Comparison of ENCODE assay signal across 27 cellular contexts in the genomic region with DNA sequence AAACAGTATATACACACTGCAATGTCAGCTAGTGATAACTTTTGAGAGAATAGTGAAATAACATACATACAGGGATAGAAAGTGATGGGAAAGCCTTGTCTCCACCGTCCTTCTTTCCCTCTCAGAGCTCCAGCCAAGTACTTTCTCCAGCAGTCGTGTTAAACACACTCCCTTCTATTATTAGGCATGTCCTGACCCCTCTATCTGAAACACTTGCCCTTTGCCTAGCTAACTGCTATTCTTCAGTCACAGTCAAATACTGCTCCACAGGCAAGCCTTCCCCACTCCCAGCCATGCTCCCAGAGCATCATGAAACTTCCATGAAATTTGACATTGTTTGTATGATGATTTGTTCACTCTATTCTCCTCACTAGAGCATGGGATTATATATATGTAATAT.
DNase-seq lines count a peak whose midpoint lies in the region; ATAC-seq, FAIRE-seq and TF ChIP-seq lines count a peak whose summit lies in the region.
"Had no signal": no experiment of that assay in that cellular context is flagged by ENCODE, and none has a peak within 500 bp of the region (broad histone marks: within the 10 kb centered on the region; RNA-seq: fewer than 3 reads in every experiment).

No MANE protein-coding gene starts in this region.

- DNase-seq in NCI-H748 (lab: John Stamatoyannopoulos, UW; ENCODE audit: unreplicated experiment): peak; percentile 14
- no peak for DNase-seq in NCI-H748 treated with DMSO at 0.1 percent for 48 hours (lab: John Stamatoyannopoulos, UW)
- no peak for DNase-seq in A549 (ENCODE audit: low read depth in 1 of 2, low spot score in 1 of 2)
- DNase-seq in endothelial cell (ENCODE audit: low spot score): no peak
- DNase-seq in osteocyte (ENCODE audit: extremely low spot score, unreplicated experiment): no peak
- no peak for DNase-seq in SW480 (ENCODE audit: low spot score)
- DNase-seq in Caco-2: no peak
- DNase-seq: ACHN; BE2C; Calu3; CD8-positive, alpha-beta memory T cell; DMS153; H7; Kasumi-1; MV-4-11; NCI-H1105; NCI-H1436 treated with DMSO at 0.1 percent for 48 hours; NCI-H1930; NCI-H2107; NCI-H524; NCI-H82; NK-92 treated with Interleukin-12 subunit alpha and Interleukin-12 subunit beta, amount 100 ng/mL, for 24 hours; PC-3 had no signal

- H3K9me3 Mint-ChIP-seq in endothelial cell (ENCODE audit: unreplicated experiment): no peaks in the 10 kb centered on the region
- peaks cover 8% of the 10 kb centered on the region for H3K9me3 Mint-ChIP-seq in osteocyte (ENCODE audit: unreplicated experiment)
- peaks cover 34% of the 10 kb centered on the region for H3K9me3 Mint-ChIP-seq in Caco-2 (ENCODE audit: unreplicated experiment)

- no peak for TF ChIP-seq CTCF in A549 (IDR thresholded peaks at IDR 0.05)
- TF ChIP-seq CTCF in endothelial cell (IDR thresholded peaks at IDR 0.05; ENCODE audit: unreplicated experiment): no peak
- no peak for TF ChIP-seq CTCF in osteocyte (IDR thresholded peaks at IDR 0.05)
- no peak for TF ChIP-seq CTCF in Caco-2 (IDR thresholded peaks at IDR 0.05; ENCODE audit: insufficient read depth in 1 of 2, low read depth in 1 of 2, low read length in 1 of 2, severe bottlenecking in 1 of 2, unreplicated experiment in 1 of 2)

- CTCF ChIA-PET in A549 (lab: Yijun Ruan, JAX) (no interaction called here), Caco-2 (lab: Charles Lee) (no interaction called here)

- BruUV-seq in Caco-2 (replicated peaks; lab: Mats Ljungman, UMichigan): no TSS peak

- no peaks in the 10 kb centered on the region for H3K27me3 ChIP-seq in Caco-2 (replicated peaks; ENCODE audit: control insufficient read depth, insufficient read depth, low read length)
- H3K27me3 ChIP-seq: BE2C, SJSA1 had no signal

- no peaks in the 10 kb centered on the region for H3K36me3 ChIP-seq in Caco-2 (ENCODE audit: control insufficient read depth, insufficient read depth, low read length)
- H3K36me3 ChIP-seq: BE2C, SJSA1 had no signal

- H3K27me3 Mint-ChIP-seq in endothelial cell (ENCODE audit: unreplicated experiment): peaks cover 3% of the 10 kb centered on the region
- H3K27me3 Mint-ChIP-seq in osteocyte (ENCODE audit: unreplicated experiment): no peaks in the 10 kb centered on the region
- H3K27me3 Mint-ChIP-seq in Caco-2 (ENCODE audit: insufficient read depth, unreplicated experiment): no peaks in the 10 kb centered on the region

- H3K4me1 Mint-ChIP-seq in endothelial cell (ENCODE audit: unreplicated experiment) (peaks cover 33% of the 10 kb centered on the region), osteocyte (ENCODE audit: unreplicated experiment) (peaks cover 62% of the 10 kb centered on the region), Caco-2 (ENCODE audit: low read depth, unreplicated experiment) (peaks cover 25% of the 10 kb centered on the region)
- H3K4me1 Mint-ChIP-seq: CD14-positive monocyte; CD8-positive, alpha-beta memory T cell had no signal

- WGBS in A549 (ENCODE audit: missing lambda C conversion rate): 50% methylated on average over 2 of the region's 2 CpGs

- H3K4me3 ChIP-seq in A549 (no peak overlapping the region), Caco-2 (ENCODE audit: low read depth, low read length) (no peak overlapping the region)
- H3K4me3 ChIP-seq: SJSA1 had no signal

- H3K4me1 ChIP-seq in A549 (peaks cover 24% of the 10 kb centered on the region), Caco-2 (peaks cover 20% of the 10 kb centered on the region)
- H3K4me1 ChIP-seq: BE2C, SJSA1 had no signal

- H3K9me3 ChIP-seq in A549 (peaks cover 15% of the 10 kb centered on the region; the same call in 2 of the 3 replicates), Caco-2 (no peaks in the 10 kb centered on the region)
- H3K9me3 ChIP-seq: BE2C had no signal

- H3K4me2 ChIP-seq in A549: no peak overlapping the region

- no peak overlapping the region for H3K4me3 Mint-ChIP-seq in endothelial cell (ENCODE audit: unreplicated experiment)
- no peak overlapping the region for H3K4me3 Mint-ChIP-seq in osteocyte (ENCODE audit: unreplicated experiment)
- H3K4me3 Mint-ChIP-seq in Caco-2 (ENCODE audit: unreplicated experiment): no peak overlapping the region
- H3K4me3 Mint-ChIP-seq: CD14-positive monocyte; CD8-positive, alpha-beta memory T cell had no signal

- no peak for TF ChIP-seq POLR2A in A549 (IDR thresholded peaks at IDR 0.05; ENCODE audit: low read length)

- TF ChIP-seq EP300 in A549 (IDR thresholded peaks at IDR 0.05): no peak

- FAIRE-seq in A549 (lab: Jason Lieb, UNC): no peak
- FAIRE-seq: GM19239 had no signal

- H3K27ac Mint-ChIP-seq in endothelial cell (ENCODE audit: unreplicated experiment): peak overlapping the region; percentile 82
- H3K27ac Mint-ChIP-seq in osteocyte (ENCODE audit: unreplicated experiment): peak overlapping the region; percentile 45
- no peak overlapping the region for H3K27ac Mint-ChIP-seq in Caco-2 (ENCODE audit: unreplicated experiment)
- H3K27ac Mint-ChIP-seq: CD8-positive, alpha-beta memory T cell had no signal

- no peak for TF ChIP-seq RAD21 in A549 (conservative IDR thresholded peaks at IDR 0.05 in 1 of 2, IDR thresholded peaks at IDR 0.05 in 1 of 2)

- peak in 1 of 2 experiments; percentile 26; a peak in 1 of 6 replicates for ATAC-seq in A549
- ATAC-seq: PC-3 had no signal

- peak overlapping the region; percentile 59 to 72; a peak in 5 of 6 replicates for H3K27ac ChIP-seq in A549
- H3K27ac ChIP-seq: 22Rv1, SJSA1 had no signal

- H3K36me3 Mint-ChIP-seq in endothelial cell (ENCODE audit: low read depth, unreplicated experiment): no peaks in the 10 kb centered on the region
- no peaks in the 10 kb centered on the region for H3K36me3 Mint-ChIP-seq in osteocyte (ENCODE audit: unreplicated experiment)
- H3K36me3 Mint-ChIP-seq in Caco-2 (ENCODE audit: insufficient read depth, unreplicated experiment): peaks cover 12% of the 10 kb centered on the region
- H3K36me3 Mint-ChIP-seq: CD14-positive monocyte; CD8-positive, alpha-beta memory T cell had no signal

- intact Hi-C loops in Caco-2 (cut with micrococcal nuclease; ENCODE audit: unreplicated experiment): loop anchor here (10.0 kb wide), 1 partner anchor 174 kb away; no protein-coding TSS in a partner anchor

- POLR2A ChIA-PET in A549 (lab: Yijun Ruan, JAX) (no interaction called here), Caco-2 (lab: Charles Lee) (no interaction called here)

TF ChIP-seq in A549, 52 proteins besides CTCF, POLR2A, EP300 and RAD21:
- no peak for TF ChIP-seq HEYL (CRISPR knock-in tag; IDR thresholded peaks at IDR 0.05)
- TF ChIP-seq CHD2 (IDR thresholded peaks at IDR 0.05; ENCODE audit: low read length, partially characterized antibody): no peak
- TF ChIP-seq ESRRA (IDR thresholded peaks at IDR 0.05; ENCODE audit: borderline replicate concordance, low read length): no peak
- TF ChIP-seq RCOR1 (IDR thresholded peaks at IDR 0.05; ENCODE audit: low read depth, low read length): no peak
- TF ChIP-seq CEBPB (IDR thresholded peaks at IDR 0.05): no peak
- no peak for TF ChIP-seq FOSB (CRISPR knock-in tag; IDR thresholded peaks at IDR 0.05)
- TF ChIP-seq ZNF302 (CRISPR knock-in tag; IDR thresholded peaks at IDR 0.05): no peak
- TF ChIP-seq KDM5A (IDR thresholded peaks at IDR 0.05): no peak
- TF ChIP-seq, protein P1, sequence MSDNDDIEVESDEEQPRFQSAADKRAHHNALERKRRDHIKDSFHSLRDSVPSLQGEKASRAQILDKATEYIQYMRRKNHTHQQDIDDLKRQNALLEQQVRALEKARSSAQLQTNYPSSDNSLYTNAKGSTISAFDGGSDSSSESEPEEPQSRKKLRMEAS (IDR thresholded peaks at IDR 0.05): no peak
- no peak for TF ChIP-seq BHLHE40 (IDR thresholded peaks at IDR 0.05; ENCODE audit: low read depth, low read length)
- no peak for TF ChIP-seq ZFP36 (IDR thresholded peaks at IDR 0.05; ENCODE audit: borderline replicate concordance, partially characterized antibody)
- no peak for TF ChIP-seq TFCP2L1 (CRISPR knock-in tag; IDR thresholded peaks at IDR 0.05)
- TF ChIP-seq JUN (IDR thresholded peaks at IDR 0.05): no peak
- TF ChIP-seq TP53 (CRISPR knock-in tag; IDR thresholded peaks at IDR 0.05): no peak
